Comparison of ENCODE assay signal across 8 cellular contexts in genomic region chr17:45172541-45173286, GRCh38. TPM values are rescaled to one million over a fixed set of nuclear protein-coding genes. Genes with fewer than 3 reads are reported as not detected.
DNase-seq lines count a peak whose midpoint lies in the region; ATAC-seq and TF ChIP-seq lines count a peak whose summit lies in the region.

No MANE protein-coding gene starts in this region.

- peak overlapping the region; percentile 92 for H3K27ac ChIP-seq in HUES64 (ENCODE audit: low read depth, low read length)

- H3K27me3 Mint-ChIP-seq in Caco-2 (ENCODE audit: insufficient read depth, unreplicated experiment) = no peaks in the 10 kb centered on the region

- H3K9ac ChIP-seq in HUES64 (ENCODE audit: low read depth, low read length) = peak overlapping the region; percentile 53; the same call in 1 of the 2 replicates

- no peaks in the 10 kb centered on the region for H3K9me3 Mint-ChIP-seq in Caco-2 (ENCODE audit: unreplicated experiment)

- DNase-seq in Caco-2 (peak; percentile 42 to 67), UCSD-AML1 (lab: John Stamatoyannopoulos, UW; ENCODE audit: unreplicated experiment) (peak; percentile 83), cerebellar cortex (ENCODE audit: low spot score) (peak; percentile 95), left kidney (ENCODE audit: low read depth, low spot score) (peak; percentile 95)
- peak; percentile 26 to 41 for DNase-seq in stimulated activated CD4-positive, alpha-beta T cell treated with anti-CD3 and anti-CD28 coated beads, Interleukin-1b, Interleukin-23, amount 100 ng/mL, for 4 hours (ENCODE audit: low read depth in 2 of 2)

- peaks cover 45% of the 10 kb centered on the region for H3K4me1 Mint-ChIP-seq in Caco-2 (ENCODE audit: low read depth, unreplicated experiment)

- H3K4me3 ChIP-seq in Caco-2 (ENCODE audit: low read depth, low read length) (peak overlapping the region; percentile 2; the same call in 1 of the 2 replicates), HUES64 (ENCODE audit: low read length) (no peak overlapping the region; the same call in 1 of the 2 replicates)

- peak overlapping the region; percentile 94 for H3K27ac Mint-ChIP-seq in Caco-2 (ENCODE audit: unreplicated experiment)

- no TSS peak for BruUV-seq in Caco-2 (replicated peaks; lab: Mats Ljungman, UMichigan)

- H3K4me3 Mint-ChIP-seq in Caco-2 (ENCODE audit: unreplicated experiment) = peak overlapping the region; percentile 64

- H3K9me3 ChIP-seq in Caco-2 (no peaks in the 10 kb centered on the region), HUES64 (ENCODE audit: insufficient read depth, low read depth, low read length) (no peaks in the 10 kb centered on the region)

- H3K4me1 ChIP-seq in Caco-2 = peaks cover 70% of the 10 kb centered on the region
- peaks cover 30% of the 10 kb centered on the region for H3K4me1 ChIP-seq in HUES64 (ENCODE audit: insufficient read depth, low read length)

- H3K36me3 Mint-ChIP-seq in Caco-2 (ENCODE audit: insufficient read depth, unreplicated experiment) = peaks cover 31% of the 10 kb centered on the region

- POLR2A ChIA-PET in Caco-2 (lab: Charles Lee) = interaction anchor here (1.0 to 8.1 kb wide), 5 partner anchors 12 to 37 kb away, joined by 4 to 183 read pairs (median 11); partner anchors contain the start of genes ACBD4, HEXIM1 and HEXIM2

- intact Hi-C loops in Caco-2 (cut with micrococcal nuclease; ENCODE audit: unreplicated experiment) = no loop called here

- peak in 1 of 2 experiments; percentile 0 for TF ChIP-seq CTCF in Caco-2 (IDR thresholded peaks at IDR 0.05; ENCODE audit: insufficient read depth in 1 of 2, low read depth in 1 of 2, low read length in 1 of 2, severe bottlenecking in 1 of 2, unreplicated experiment in 1 of 2)

- CTCF ChIA-PET in Caco-2 (lab: Charles Lee) = interaction anchor here (1.2 to 4.5 kb wide), 7 partner anchors 11 to 37 kb away, joined by 7 to 47 read pairs (median 24); partner anchors contain the start of genes ACBD4, HEXIM1 and HEXIM2

- WGBS in HUES64 = 41% methylated on average over 10 of the region's 10 CpGs

- ATAC-seq in HG02852 (IDR thresholded peaks at IDR 0.05; ENCODE audit: unreplicated experiment) (no peak), HG02571 (IDR thresholded peaks at IDR 0.05; ENCODE audit: unreplicated experiment) (no peak)

- H3K27me3 ChIP-seq in Caco-2 (replicated peaks; ENCODE audit: control insufficient read depth, insufficient read depth, low read length) (no peaks in the 10 kb centered on the region), HUES64 (ENCODE audit: insufficient read depth, low read length) (no peaks in the 10 kb centered on the region)

- H3K36me3 ChIP-seq in Caco-2 (ENCODE audit: control insufficient read depth, insufficient read depth, low read length) (no peaks in the 10 kb centered on the region), HUES64 (ENCODE audit: insufficient read depth, low read length) (peaks cover 5% of the 10 kb centered on the region; the same call in 1 of the 2 replicates)

RNA-seq across cellular contexts. Expression of gene HEXIM2, which starts 11.0 kb away (rescaled TPM):
- total RNA-seq in Caco-2 (2022) = 12.7 and 13.6 TPM in 2 replicates
- polyA plus RNA-seq in HUES64 (2013, experiment 1 of 2) = 7.7 TPM
- polyA plus RNA-seq in HUES64 (2013, experiment 2 of 2) = 6.8 TPM

RNA-seq across cellular contexts. Expression of gene HEXIM1, which starts 24.4 kb away (rescaled TPM):
- total RNA-seq in Caco-2 (2022) = 71.0 and 78.0 TPM in 2 replicates
- polyA plus RNA-seq in HUES64 (2013, experiment 1 of 2) = 19.1 TPM
- polyA plus RNA-seq in HUES64 (2013, experiment 2 of 2) = 18.6 TPM

RNA-seq across cellular contexts. Expression of gene ACBD4, which starts 37.2 kb away (rescaled TPM):
- 21.2 and 21.6 TPM in 2 replicates for total RNA-seq in Caco-2 (2022)
- 1.9 TPM for polyA plus RNA-seq in HUES64 (2013, experiment 1 of 2)
- polyA plus RNA-seq in HUES64 (2013, experiment 2 of 2) = 3.7 TPM

RNA-seq across cellular contexts. Expression of gene PLCD3, which starts 40.4 kb away (rescaled TPM):
- total RNA-seq in Caco-2 (2022) = 74.3 and 88.5 TPM in 2 replicates
- 16.4 TPM for polyA plus RNA-seq in HUES64 (2013, experiment 1 of 2)
- polyA plus RNA-seq in HUES64 (2013, experiment 2 of 2) = 21.9 TPM

RNA-seq across cellular contexts. Expression of gene FMNL1, which starts 49.0 kb away (rescaled TPM):
- total RNA-seq in Caco-2 (2022) = 2.8 and 3.0 TPM in 2 replicates
- 4.1 TPM for polyA plus RNA-seq in HUES64 (2013, experiment 1 of 2)
- 3.2 TPM for polyA plus RNA-seq in HUES64 (2013, experiment 2 of 2)

Comparison
In these comparisons a context has a peak if more than half of its experiments do, and no peak if none do; other contexts are left out.
1. DNase-seq: peak in every context shown above with its lines; median percentile 95 in cerebellar cortex; 95 in left kidney; 83 in UCSD-AML1; 54 in Caco-2; 34 in stimulated activated CD4-positive, alpha-beta T cell treated with anti-CD3 and anti-CD28 coated beads, Interleukin-1b, Interleukin-23, amount 100 ng/mL, for 4 hours.